8 cellular contexts compared by ENCODE assay signal in the genomic region with DNA sequence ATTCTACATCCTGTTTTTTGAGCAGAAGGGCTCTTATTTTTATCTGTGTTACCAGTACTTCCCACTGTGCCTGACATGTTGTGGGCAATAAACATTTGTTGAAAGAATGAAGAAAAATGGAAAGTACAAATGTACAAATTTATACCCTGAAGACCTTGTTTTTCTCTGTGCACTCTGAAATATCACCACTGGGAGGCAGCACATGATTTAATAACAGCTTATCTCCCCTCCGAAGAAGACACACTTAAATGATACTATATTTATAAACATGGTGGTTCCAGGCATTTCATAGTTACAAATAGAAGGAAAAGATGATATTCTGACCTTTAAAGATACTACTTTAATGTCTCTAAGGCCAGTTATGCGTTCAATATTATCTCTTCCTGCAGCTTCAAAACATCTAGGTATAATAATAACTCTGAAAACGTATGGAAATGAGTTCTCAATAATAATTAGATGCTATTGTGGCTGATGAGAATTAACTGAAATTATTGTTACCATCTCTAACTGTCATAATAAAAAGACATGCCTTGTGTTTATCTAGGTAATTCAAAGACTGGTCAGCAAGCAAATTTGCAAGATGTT. TPM values are rescaled to one million over a fixed set of nuclear protein-coding genes. Genes with fewer than 3 reads are reported as not detected.
DNase-seq lines count a peak whose midpoint lies in the region; ATAC-seq and TF ChIP-seq lines count a peak whose summit lies in the region.

No MANE protein-coding gene starts in this region.

- H3K36me3 Mint-ChIP-seq in CD4-positive, alpha-beta memory T cell = no peaks in the 10 kb centered on the region
- H3K36me3 Mint-ChIP-seq in activated naive CD8-positive, alpha-beta T cell treated with anti-CD3 and anti-CD28 coated beads for 36 hours = no peaks in the 10 kb centered on the region

- no peaks in the 10 kb centered on the region for H3K79me2 ChIP-seq in smooth muscle cell (ENCODE audit: low read depth)

- H3K9me3 Mint-ChIP-seq in CD4-positive, alpha-beta memory T cell = no peaks in the 10 kb centered on the region
- H3K9me3 Mint-ChIP-seq in activated naive CD8-positive, alpha-beta T cell treated with anti-CD3 and anti-CD28 coated beads for 36 hours = no peaks in the 10 kb centered on the region

- H3K27ac ChIP-seq in CD4-positive, alpha-beta memory T cell (ENCODE audit: low read depth, low read length) = no peak overlapping the region
- no peak overlapping the region for H3K27ac ChIP-seq in Peyer's patch
- H3K27ac ChIP-seq in heart right ventricle = no peak overlapping the region
- H3K27ac ChIP-seq in smooth muscle cell (ENCODE audit: low read depth) = no peak overlapping the region

- ATAC-seq in GM19351 (IDR thresholded peaks at IDR 0.05; ENCODE audit: unreplicated experiment) (peak; percentile 84), heart right ventricle (peak in 1 of 8 donors; percentile 51), HG03045 (IDR thresholded peaks at IDR 0.05; ENCODE audit: unreplicated experiment) (no peak)

- no peaks in the 10 kb centered on the region for H3K36me3 ChIP-seq in CD4-positive, alpha-beta memory T cell (ENCODE audit: insufficient read depth, low read length)
- no peaks in the 10 kb centered on the region for H3K36me3 ChIP-seq in Peyer's patch
- peaks cover 0 to 7% (median 0%) of the 10 kb centered on the region in 9 donors for H3K36me3 ChIP-seq in heart right ventricle
- no peaks in the 10 kb centered on the region for H3K36me3 ChIP-seq in smooth muscle cell (ENCODE audit: low read depth)

- peaks cover 13 to 17% (median 15%) of the 10 kb centered on the region in 4 donors for H3K4me1 Mint-ChIP-seq in CD4-positive, alpha-beta memory T cell
- H3K4me1 Mint-ChIP-seq in activated naive CD8-positive, alpha-beta T cell treated with anti-CD3 and anti-CD28 coated beads for 36 hours = peaks cover 21% of the 10 kb centered on the region

- no peaks in the 10 kb centered on the region for H3K27me3 ChIP-seq in CD4-positive, alpha-beta memory T cell (ENCODE audit: insufficient read depth, low read length)
- no peaks in the 10 kb centered on the region for H3K27me3 ChIP-seq in Peyer's patch
- H3K27me3 ChIP-seq in heart right ventricle = no peaks in the 10 kb centered on the region
- H3K27me3 ChIP-seq in smooth muscle cell (ENCODE audit: low read depth) = no peaks in the 10 kb centered on the region

- H3K27ac Mint-ChIP-seq in CD4-positive, alpha-beta memory T cell = no peak overlapping the region
- no peak overlapping the region for H3K27ac Mint-ChIP-seq in activated naive CD8-positive, alpha-beta T cell treated with anti-CD3 and anti-CD28 coated beads for 36 hours

- intact Hi-C loops in CD4-positive, alpha-beta memory T cell (cut with micrococcal nuclease) = loop anchor here (1.0 to 10.0 kb wide), 8 partner anchors 166 to 735 kb away; partner anchors contain the start of genes SERBP1 and SLC35D1
- intact Hi-C loops in heart right ventricle (cut with DNase I) = loop anchor here (2.0 to 10.0 kb wide), 12 partner anchors 160 to 740 kb away; partner anchors contain the start of genes DNAI4 (in 2 of the 10) and MIER1 (in 2 of the 10)

- peaks cover 13% of the 10 kb centered on the region for H3K4me1 ChIP-seq in CD4-positive, alpha-beta memory T cell (ENCODE audit: insufficient read depth, low read length)
- H3K4me1 ChIP-seq in Peyer's patch (no peaks in the 10 kb centered on the region), heart right ventricle (peaks cover 0 to 12% (median 0%) of the 10 kb centered on the region in 9 donors), smooth muscle cell (ENCODE audit: low read depth) (no peaks in the 10 kb centered on the region)

- no peak overlapping the region for H3K4me2 ChIP-seq in smooth muscle cell

- H2AFZ ChIP-seq in smooth muscle cell (ENCODE audit: low read depth) = no peak overlapping the region

- H3K27me3 Mint-ChIP-seq in CD4-positive, alpha-beta memory T cell = no peaks in the 10 kb centered on the region
- H3K27me3 Mint-ChIP-seq in activated naive CD8-positive, alpha-beta T cell treated with anti-CD3 and anti-CD28 coated beads for 36 hours = no peaks in the 10 kb centered on the region

- H3K9ac ChIP-seq in smooth muscle cell (ENCODE audit: low read depth) = no peak overlapping the region

- no peak for TF ChIP-seq POLR2A in Peyer's patch (IDR thresholded peaks at IDR 0.05)

- no peak overlapping the region for H3K4me3 Mint-ChIP-seq in CD4-positive, alpha-beta memory T cell
- no peak overlapping the region for H3K4me3 Mint-ChIP-seq in activated naive CD8-positive, alpha-beta T cell treated with anti-CD3 and anti-CD28 coated beads for 36 hours

- no peaks in the 10 kb centered on the region for H4K20me1 ChIP-seq in smooth muscle cell (ENCODE audit: low read depth)

- 13 to 16% methylated on average over 3 of the region's 3 CpGs for WGBS in heart right ventricle, 2 donors
- WGBS in smooth muscle cell (ENCODE audit: low lambda C conversion rate) = 43% methylated on average over 3 of the region's 3 CpGs

- no peaks in the 10 kb centered on the region for H3K9me3 ChIP-seq in CD4-positive, alpha-beta memory T cell (ENCODE audit: control insufficient read depth in 1 of 2, low read length in 2 of 2)
- no peaks in the 10 kb centered on the region for H3K9me3 ChIP-seq in Peyer's patch
- peaks cover 0 to 10% (median 0%) of the 10 kb centered on the region in 11 donors for H3K9me3 ChIP-seq in heart right ventricle
- no peaks in the 10 kb centered on the region for H3K9me3 ChIP-seq in smooth muscle cell (replicated peaks; ENCODE audit: low read depth)

- no peak overlapping the region for H3K4me3 ChIP-seq in CD4-positive, alpha-beta memory T cell (ENCODE audit: low read length in 2 of 2)
- no peak overlapping the region for H3K4me3 ChIP-seq in Peyer's patch
- no peak overlapping the region for H3K4me3 ChIP-seq in heart right ventricle
- H3K4me3 ChIP-seq in smooth muscle cell = no peak overlapping the region

- CTCF ChIA-PET in CD4-positive, alpha-beta memory T cell (lab: Charles Lee; ENCODE audit: partially characterized antibody) = interaction anchor here (0.5 to 8.0 kb wide), 18 partner anchors 7 to 888 kb away, joined by 3 to 95 read pairs (median 3); partner anchors contain the start of genes DNAI4, IL23R and MIER1

- peak; percentile 30 to 78 (median 75) for TF ChIP-seq CTCF in Peyer's patch (IDR thresholded peaks at IDR 0.05)
- TF ChIP-seq CTCF in heart right ventricle (IDR thresholded peaks at IDR 0.05) = peak; percentile 50 to 84 (median 77)
- TF ChIP-seq CTCF in smooth muscle cell (IDR thresholded peaks at IDR 0.05; ENCODE audit: borderline replicate concordance, insufficient read depth, poor library complexity, severe bottlenecking) = peak; percentile 69

- no peaks in the 10 kb centered on the region for H3F3A ChIP-seq in smooth muscle cell (ENCODE audit: low read depth)

- peak; percentile 53 to 59 (median 54) for DNase-seq in CD4-positive, alpha-beta memory T cell
- DNase-seq in HuH-7 (ENCODE audit: low spot score) = peak; percentile 32
- peak in 2 of 3 donors; percentile 45 to 64 for DNase-seq in Peyer's patch
- peak; percentile 26 for DNase-seq in activated naive CD8-positive, alpha-beta T cell treated with anti-CD3 and anti-CD28 coated beads for 36 hours
- DNase-seq in heart right ventricle = peak in 1 of 2 donors; percentile 25
- DNase-seq in smooth muscle cell (lab: John Stamatoyannopoulos, UW; ENCODE audit: unreplicated experiment) = no peak

- POLR2A ChIA-PET in CD4-positive, alpha-beta memory T cell (lab: Charles Lee; ENCODE audit: partially characterized antibody) = interaction anchor here (0.5 to 1.9 kb wide), 4 partner anchors 160 to 384 kb away, joined by 3 to 5 read pairs (median 4); partner anchors contain the start of genes DNAI4 and MIER1

RNA-seq across cellular contexts. Expression of gene DYNLT5, which starts 12.8 kb away (rescaled TPM):
- total RNA-seq in CD4-positive, alpha-beta memory T cell = not detected
- not detected for polyA plus RNA-seq in CD4-positive, alpha-beta memory T cell
- total RNA-seq in Peyer's patch = 1 to 10 TPM in 1 of 4 donors, under 1 TPM in 1, not detected in 2; 0.88 to 4.1 TPM
- not detected for total RNA-seq in activated naive CD8-positive, alpha-beta T cell treated with anti-CD3 and anti-CD28 coated beads for 36 hours
- 1 to 10 TPM in 6 of 10 donors, under 1 TPM in 4; 0.89 to 4.2 (median 1.5) TPM for total RNA-seq in heart right ventricle
- polyA plus RNA-seq in heart right ventricle = 1 to 10 TPM; 1.3 to 7.0 TPM
- 0.58 and 1.3 TPM in 2 replicates for total RNA-seq in smooth muscle cell
- not detected in 2 replicates for polyA plus RNA-seq in smooth muscle cell

RNA-seq across cellular contexts. Expression of gene INSL5, which starts 36.0 kb away (rescaled TPM):
- not detected for total RNA-seq in CD4-positive, alpha-beta memory T cell
- polyA plus RNA-seq in CD4-positive, alpha-beta memory T cell = not detected
- total RNA-seq in Peyer's patch (not detected), heart right ventricle (not detected), smooth muscle cell (not detected in 2 replicates)
- not detected for total RNA-seq in activated naive CD8-positive, alpha-beta T cell treated with anti-CD3 and anti-CD28 coated beads for 36 hours
- polyA plus RNA-seq in heart right ventricle (not detected), smooth muscle cell (0.62 TPM in 1 of 2 replicates, not detected in the other)
